ENCODE assay signal across 1 cellular context in the genomic region with DNA sequence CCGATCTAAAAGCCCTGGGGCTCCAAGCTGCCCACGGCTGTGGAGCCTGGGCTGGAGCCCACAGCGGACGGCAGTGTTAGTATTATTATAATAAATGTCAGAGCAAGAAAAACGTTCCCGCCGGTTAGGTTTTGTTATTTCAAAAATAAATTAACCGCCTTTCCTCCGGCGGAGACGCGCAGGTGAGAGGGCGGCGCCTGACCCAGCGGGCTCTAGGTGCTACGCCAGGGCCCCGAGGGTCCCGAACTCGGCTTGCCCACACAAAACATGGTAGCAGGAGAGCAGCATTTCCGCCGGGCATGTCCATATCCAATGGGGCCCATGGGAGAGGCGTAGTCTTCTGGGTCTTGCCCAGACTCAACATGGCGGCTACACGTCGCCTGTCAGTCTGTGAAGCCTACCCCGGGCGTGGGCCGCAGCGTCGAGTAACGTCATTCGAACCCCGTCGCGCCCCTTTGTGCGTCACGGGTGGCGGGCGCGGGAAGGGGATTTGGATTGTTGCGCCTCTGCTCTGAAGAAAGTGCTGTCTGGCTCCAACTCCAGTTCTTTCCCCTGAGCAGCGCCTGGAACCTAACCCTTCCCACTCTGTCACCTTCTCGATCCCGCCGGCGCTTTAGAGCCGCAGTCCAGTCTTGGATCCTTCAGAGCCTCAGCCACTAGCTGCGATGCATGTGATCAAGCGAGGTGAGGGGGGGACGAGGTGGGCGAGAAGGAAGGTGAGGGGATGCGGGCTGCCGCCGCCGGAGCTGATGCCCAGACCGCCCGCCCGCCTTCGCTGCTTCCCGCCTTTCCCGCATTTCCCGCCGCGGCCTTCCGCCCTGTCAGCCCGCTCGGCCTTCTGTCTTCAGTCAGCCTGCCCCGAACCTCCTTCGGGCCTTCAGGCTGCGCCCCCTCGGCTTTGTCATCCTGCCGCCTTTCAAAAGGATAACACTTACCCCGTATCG.
TF ChIP-seq lines count a peak whose summit lies in the region.

A gene (plus strand): TSS at position 452 of the 944 bp plus-strand sequence. CDS start 214 bp downstream, at position 666.

TF ChIP-seq in K562, 482 proteins besides CTCF, POLR2A, EP300 and RAD21 (continued from another document):
- TF ChIP-seq, protein P1, sequence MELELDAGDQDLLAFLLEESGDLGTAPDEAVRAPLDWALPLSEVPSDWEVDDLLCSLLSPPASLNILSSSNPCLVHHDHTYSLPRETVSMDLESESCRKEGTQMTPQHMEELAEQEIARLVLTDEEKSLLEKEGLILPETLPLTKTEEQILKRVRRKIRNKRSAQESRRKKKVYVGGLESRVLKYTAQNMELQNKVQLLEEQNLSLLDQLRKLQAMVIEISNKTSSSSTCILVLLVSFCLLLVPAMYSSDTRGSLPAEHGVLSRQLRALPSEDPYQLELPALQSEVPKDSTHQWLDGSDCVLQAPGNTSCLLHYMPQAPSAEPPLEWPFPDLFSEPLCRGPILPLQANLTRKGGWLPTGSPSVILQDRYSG (tag; conservative IDR thresholded peaks at IDR 0.05; ENCODE audit: low read depth): peak; percentile 64
- TF ChIP-seq ZNF133 (CRISPR knock-in tag; IDR thresholded peaks at IDR 0.05) (no peak), MBD2 (IDR thresholded peaks at IDR 0.05; ENCODE audit: borderline replicate concordance, low read depth) (peak; percentile 83; the same call in 1 of the 2 replicates), SRSF3 (IDR thresholded peaks at IDR 0.05; ENCODE audit: insufficient read depth, low read length) (no peak), FOXJ3 (CRISPR knock-in tag; IDR thresholded peaks at IDR 0.05) (no peak), IFI16 (CRISPR knock-in tag; IDR thresholded peaks at IDR 0.05) (no peak), ETS2 (tag; IDR thresholded peaks at IDR 0.05; ENCODE audit: borderline replicate concordance, poor library complexity, severe bottlenecking) (no peak), TEAD2 (tag; IDR thresholded peaks at IDR 0.05) (no peak), NR3C1 (CRISPR knock-in tag; IDR thresholded peaks at IDR 0.05) (no peak), LARP7 (IDR thresholded peaks at IDR 0.05) (no peak), CBFA2T2 (conservative IDR thresholded peaks at IDR 0.05) (no peak), HNRNPLL (IDR thresholded peaks at IDR 0.05; ENCODE audit: low read depth, low read length, poor library complexity, severe bottlenecking) (peak; percentile 37), BRD4 (IDR thresholded peaks at IDR 0.05) (no peak; the same call in 1 of the 2 replicates), CBX3 (IDR thresholded peaks at IDR 0.05; ENCODE audit: borderline replicate concordance in 1 of 2, low read length in 2 of 2) (peak in 1 of 2 experiments; percentile 16; a peak in 1 of 3 replicates), DACH1 (IDR thresholded peaks at IDR 0.05; ENCODE audit: partially characterized antibody) (no peak), NBN (IDR thresholded peaks at IDR 0.05; ENCODE audit: low read depth) (peak; percentile 98), POLR2B (IDR thresholded peaks at IDR 0.05; ENCODE audit: low read depth, partially characterized antibody) (peak; percentile 77), ZBTB1 (CRISPR knock-in tag; IDR thresholded peaks at IDR 0.05; ENCODE audit: borderline replicate concordance, low read depth) (peak; percentile 35; the same call in 1 of the 2 replicates), ZSCAN29 (IDR thresholded peaks at IDR 0.05) (no peak), YY1 (IDR thresholded peaks at IDR 0.05; ENCODE audit: borderline replicate concordance in 1 of 3, control insufficient read depth in 1 of 3, extremely low read depth in 1 of 3, insufficient read depth in 3 of 3, insufficient read length in 1 of 3, insufficient replicate concordance in 2 of 3, low read depth in 1 of 3, low read length in 2 of 3) (peak; percentile 98 to 100 (median 99)), CXXC5 (CRISPR knock-in tag; IDR thresholded peaks at IDR 0.05) (peak; percentile 97), SIRT6 (IDR thresholded peaks at IDR 0.05; ENCODE audit: low read depth, low read length) (no peak), STAG1 (CRISPR knock-in tag; IDR thresholded peaks at IDR 0.05; ENCODE audit: borderline replicate concordance) (no peak), MYNN (IDR thresholded peaks at IDR 0.05) (peak; percentile 60), MYNN (CRISPR knock-in tag; IDR thresholded peaks at IDR 0.05) (no peak), CBX8 (IDR thresholded peaks at IDR 0.05; ENCODE audit: borderline replicate concordance, extremely low read depth, low read depth, low read length, poor library complexity, severe bottlenecking) (no peak)
- TF ChIP-seq, protein P2, sequence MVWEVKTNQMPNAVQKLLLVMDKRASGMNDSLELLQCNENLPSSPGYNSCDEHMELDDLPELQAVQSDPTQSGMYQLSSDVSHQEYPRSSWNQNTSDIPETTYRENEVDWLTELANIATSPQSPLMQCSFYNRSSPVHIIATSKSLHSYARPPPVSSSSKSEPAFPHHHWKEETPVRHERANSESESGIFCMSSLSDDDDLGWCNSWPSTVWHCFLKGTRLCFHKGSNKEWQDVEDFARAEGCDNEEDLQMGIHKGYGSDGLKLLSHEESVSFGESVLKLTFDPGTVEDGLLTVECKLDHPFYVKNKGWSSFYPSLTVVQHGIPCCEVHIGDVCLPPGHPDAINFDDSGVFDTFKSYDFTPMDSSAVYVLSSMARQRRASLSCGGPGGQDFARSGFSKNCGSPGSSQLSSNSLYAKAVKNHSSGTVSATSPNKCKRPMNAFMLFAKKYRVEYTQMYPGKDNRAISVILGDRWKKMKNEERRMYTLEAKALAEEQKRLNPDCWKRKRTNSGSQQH (CRISPR knock-in tag; IDR thresholded peaks at IDR 0.05): no peak
- TF ChIP-seq, protein P3, sequence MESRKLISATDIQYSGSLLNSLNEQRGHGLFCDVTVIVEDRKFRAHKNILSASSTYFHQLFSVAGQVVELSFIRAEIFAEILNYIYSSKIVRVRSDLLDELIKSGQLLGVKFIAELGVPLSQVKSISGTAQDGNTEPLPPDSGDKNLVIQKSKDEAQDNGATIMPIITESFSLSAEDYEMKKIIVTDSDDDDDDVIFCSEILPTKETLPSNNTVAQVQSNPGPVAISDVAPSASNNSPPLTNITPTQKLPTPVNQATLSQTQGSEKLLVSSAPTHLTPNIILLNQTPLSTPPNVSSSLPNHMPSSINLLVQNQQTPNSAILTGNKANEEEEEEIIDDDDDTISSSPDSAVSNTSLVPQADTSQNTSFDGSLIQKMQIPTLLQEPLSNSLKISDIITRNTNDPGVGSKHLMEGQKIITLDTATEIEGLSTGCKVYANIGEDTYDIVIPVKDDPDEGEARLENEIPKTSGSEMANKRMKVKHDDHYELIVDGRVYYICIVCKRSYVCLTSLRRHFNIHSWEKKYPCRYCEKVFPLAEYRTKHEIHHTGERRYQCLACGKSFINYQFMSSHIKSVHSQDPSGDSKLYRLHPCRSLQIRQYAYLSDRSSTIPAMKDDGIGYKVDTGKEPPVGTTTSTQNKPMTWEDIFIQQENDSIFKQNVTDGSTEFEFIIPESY (CRISPR knock-in tag; IDR thresholded peaks at IDR 0.05): no peak
- TF ChIP-seq, protein P4, sequence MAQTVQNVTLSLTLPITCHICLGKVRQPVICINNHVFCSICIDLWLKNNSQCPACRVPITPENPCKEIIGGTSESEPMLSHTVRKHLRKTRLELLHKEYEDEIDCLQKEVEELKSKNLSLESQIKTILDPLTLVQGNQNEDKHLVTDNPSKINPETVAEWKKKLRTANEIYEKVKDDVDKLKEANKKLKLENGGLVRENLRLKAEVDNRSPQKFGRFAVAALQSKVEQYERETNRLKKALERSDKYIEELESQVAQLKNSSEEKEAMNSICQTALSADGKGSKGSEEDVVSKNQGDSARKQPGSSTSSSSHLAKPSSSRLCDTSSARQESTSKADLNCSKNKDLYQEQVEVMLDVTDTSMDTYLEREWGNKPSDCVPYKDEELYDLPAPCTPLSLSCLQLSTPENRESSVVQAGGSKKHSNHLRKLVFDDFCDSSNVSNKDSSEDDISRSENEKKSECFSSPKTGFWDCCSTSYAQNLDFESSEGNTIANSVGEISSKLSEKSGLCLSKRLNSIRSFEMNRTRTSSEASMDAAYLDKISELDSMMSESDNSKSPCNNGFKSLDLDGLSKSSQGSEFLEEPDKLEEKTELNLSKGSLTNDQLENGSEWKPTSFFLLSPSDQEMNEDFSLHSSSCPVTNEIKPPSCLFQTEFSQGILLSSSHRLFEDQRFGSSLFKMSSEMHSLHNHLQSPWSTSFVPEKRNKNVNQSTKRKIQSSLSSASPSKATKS (CRISPR knock-in tag; IDR thresholded peaks at IDR 0.05): no peak
